In the genomic region with DNA sequence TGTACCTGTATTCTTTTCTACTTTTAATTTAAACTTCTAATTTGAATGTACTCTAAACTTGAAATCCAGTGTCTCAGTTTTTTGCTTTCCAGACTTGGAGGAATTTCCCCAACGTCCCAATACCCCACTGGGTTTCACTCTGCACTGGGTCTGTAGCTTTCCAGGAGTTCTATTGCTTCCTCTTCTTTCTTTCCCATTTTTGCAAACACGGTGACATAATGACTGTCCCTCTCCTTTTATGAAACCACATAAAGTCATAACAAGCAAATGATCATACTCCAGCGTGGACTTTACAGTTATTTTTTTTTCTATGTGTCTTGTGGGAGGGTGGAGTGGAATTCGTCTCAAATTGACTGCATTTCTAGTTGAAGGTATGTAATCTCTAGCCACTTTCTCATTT, we compare ENCODE assay signal across 22 cellular contexts.
"Had no signal": no experiment of that assay in that cellular context is flagged by ENCODE, and none has a peak within 500 bp of the region (broad histone marks: within the 10 kb centered on the region; RNA-seq: fewer than 3 reads in every experiment).

No MANE protein-coding gene starts in this region.

- H3K4me1 ChIP-seq: gastrocnemius medialis, neural progenitor cell, right atrium auricular region, sigmoid colon, testis, tibial nerve had no signal

- H3K36me3 ChIP-seq: gastrocnemius medialis, heart right ventricle, neural progenitor cell, ovary, right atrium auricular region, sigmoid colon, tibial nerve had no signal

- H3K4me2 ChIP-seq: neural progenitor cell had no signal

- H3K4me1 Mint-ChIP-seq: neural progenitor cell had no signal

- H3K27me3 ChIP-seq: gastrocnemius medialis, neural progenitor cell, ovary, right atrium auricular region, sigmoid colon, testis, tibial nerve had no signal

- H3K4me3 Mint-ChIP-seq: naive thymus-derived CD8-positive, alpha-beta T cell; neural progenitor cell had no signal

- ATAC-seq: esophagus mucosa; gastrocnemius medialis; heart right ventricle; left lobe of liver; mucosa of descending colon; naive thymus-derived CD8-positive, alpha-beta T cell; stimulated activated naive CD8-positive, alpha-beta T cell treated with anti-CD3 and anti-CD28 coated beads, Interleukin-15, Interleukin-2, amounts not matched to agents 100 U/mL and 50 U/mL, for 24 hours had no signal

- H3K9me3 ChIP-seq: gastrocnemius medialis, heart right ventricle, mucosa of descending colon, ovary, right atrium auricular region, sigmoid colon, testis, tibial nerve had no signal

- H3K4me3 ChIP-seq: gastrocnemius medialis, heart right ventricle, mucosa of descending colon, neural progenitor cell, ovary, right atrium auricular region, sigmoid colon, skin epidermis, testis, tibial nerve had no signal

- H3K9ac ChIP-seq: neural progenitor cell had no signal

- H2AFZ ChIP-seq: neural progenitor cell had no signal

- DNase-seq: effector memory CD4-positive, alpha-beta T cell; gastrocnemius medialis; heart right ventricle; hypothalamus; kidney glomerular epithelial cell; mucosa of descending colon; naive thymus-derived CD8-positive, alpha-beta T cell; nucleus accumbens; ovary; sigmoid colon; stimulated activated CD4-positive, alpha-beta T cell treated with anti-CD3 and anti-CD28 coated beads, Interleukin-2, amount 100 ng/mL, for 24 hours; stimulated activated CD4-positive, alpha-beta T cell treated with anti-CD3 and anti-CD28 coated beads, Interleukin-4, amount 100 ng/mL, for 4 hours; stimulated activated naive CD8-positive, alpha-beta T cell treated with anti-CD3 and anti-CD28 coated beads, Interleukin-15, Interleukin-2, amounts not matched to agents 100 U/mL and 50 U/mL, for 24 hours; testis had no signal

- H3K9me3 Mint-ChIP-seq: neural progenitor cell had no signal

- H3K36me3 Mint-ChIP-seq: naive thymus-derived CD8-positive, alpha-beta T cell; neural progenitor cell had no signal

- H3K27ac Mint-ChIP-seq: neural progenitor cell had no signal

- FAIRE-seq: endometrium, islet of Langerhans had no signal
